1 cellular context compared by ENCODE assay signal in the genomic region with DNA sequence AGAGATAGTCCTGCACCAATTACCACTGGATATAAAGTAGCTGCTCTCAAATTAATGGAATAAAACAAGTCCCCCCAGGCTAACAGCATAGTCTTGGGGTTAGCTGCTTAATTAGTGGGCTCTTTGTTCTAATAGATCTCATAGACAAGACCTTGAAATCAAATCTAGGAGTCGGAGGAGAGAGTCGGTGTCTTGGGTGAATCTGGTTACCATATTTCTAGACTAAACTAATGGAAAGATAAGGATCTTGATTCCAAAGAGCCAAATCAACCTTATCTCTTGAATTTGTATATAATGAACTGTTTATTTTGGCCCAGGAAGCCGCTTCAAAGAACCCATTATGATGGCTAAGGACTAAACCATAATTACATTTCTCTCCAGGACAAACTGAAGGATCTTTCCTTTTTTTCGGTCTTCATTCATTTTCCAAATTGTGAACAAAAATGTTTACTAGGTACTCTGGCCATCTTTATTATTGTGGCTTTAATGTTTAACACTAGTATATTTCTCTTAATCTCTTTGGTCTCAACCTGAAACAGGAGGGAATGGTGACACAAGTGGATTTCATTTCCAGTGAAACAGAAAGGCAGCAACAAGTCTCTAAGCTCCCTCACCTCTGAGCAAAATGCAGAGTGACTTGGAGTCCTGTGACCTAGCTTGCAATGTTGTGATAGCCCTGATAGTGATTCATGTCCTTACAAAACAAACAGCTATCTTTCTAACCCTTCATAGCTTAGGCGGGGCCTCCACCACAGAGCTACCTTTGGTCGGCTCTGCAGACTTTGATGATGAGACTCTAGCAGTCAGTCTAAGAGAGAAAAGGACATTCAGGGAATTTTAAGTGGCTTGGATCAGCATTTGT.
A peak's percentile ranks its signal among the peaks of the same experiment; 100 is the strongest.
TF ChIP-seq lines count a peak whose summit lies in the region.

No MANE protein-coding gene starts in this region.

TF ChIP-seq in K562, 482 proteins besides CTCF, POLR2A, EP300 and RAD21 (continued from another document and continues in another):
- 0 out of 2 replicates have a peak, but pooled peaks have one; percentile 12 for TF ChIP-seq ZNF592 (IDR thresholded peaks at IDR 0.05)
- TF ChIP-seq PTRF (tag; IDR thresholded peaks at IDR 0.05) = no peak
- TF ChIP-seq, protein P1, sequence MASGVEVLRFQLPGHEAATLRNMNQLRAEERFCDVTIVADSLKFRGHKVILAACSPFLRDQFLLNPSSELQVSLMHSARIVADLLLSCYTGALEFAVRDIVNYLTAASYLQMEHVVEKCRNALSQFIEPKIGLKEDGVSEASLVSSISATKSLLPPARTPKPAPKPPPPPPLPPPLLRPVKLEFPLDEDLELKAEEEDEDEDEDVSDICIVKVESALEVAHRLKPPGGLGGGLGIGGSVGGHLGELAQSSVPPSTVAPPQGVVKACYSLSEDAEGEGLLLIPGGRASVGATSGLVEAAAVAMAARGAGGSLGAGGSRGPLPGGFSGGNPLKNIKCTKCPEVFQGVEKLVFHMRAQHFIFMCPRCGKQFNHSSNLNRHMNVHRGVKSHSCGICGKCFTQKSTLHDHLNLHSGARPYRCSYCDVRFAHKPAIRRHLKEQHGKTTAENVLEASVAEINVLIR (CRISPR knock-in tag; IDR thresholded peaks at IDR 0.05) = no peak
- TF ChIP-seq DNMT1 (IDR thresholded peaks at IDR 0.05) = no peak
- no peak for TF ChIP-seq DACH1 (IDR thresholded peaks at IDR 0.05; ENCODE audit: partially characterized antibody)
- peak; percentile 31 for TF ChIP-seq TBP (optimal IDR thresholded peaks at IDR 0.05; ENCODE audit: low read depth, low read length)
- TF ChIP-seq MTA3 (IDR thresholded peaks at IDR 0.05; ENCODE audit: borderline replicate concordance) = no peak
- TF ChIP-seq ZNF589 (CRISPR knock-in tag; IDR thresholded peaks at IDR 0.05; ENCODE audit: low read depth) = peak; percentile 47; the same call in 1 of the 2 replicates
- TF ChIP-seq PTTG1 (tag; IDR thresholded peaks at IDR 0.05; ENCODE audit: low read depth) = no peak
- TF ChIP-seq TOE1 (IDR thresholded peaks at IDR 0.05; ENCODE audit: borderline replicate concordance) = 0 out of 2 replicates have a peak, but pooled peaks have one; percentile 26
- TF ChIP-seq TOE1 (CRISPR knock-in tag; IDR thresholded peaks at IDR 0.05; ENCODE audit: borderline replicate concordance, low read depth) = no peak
- TF ChIP-seq ZNF77 (CRISPR knock-in tag; IDR thresholded peaks at IDR 0.05) = no peak
- TF ChIP-seq, protein P2, sequence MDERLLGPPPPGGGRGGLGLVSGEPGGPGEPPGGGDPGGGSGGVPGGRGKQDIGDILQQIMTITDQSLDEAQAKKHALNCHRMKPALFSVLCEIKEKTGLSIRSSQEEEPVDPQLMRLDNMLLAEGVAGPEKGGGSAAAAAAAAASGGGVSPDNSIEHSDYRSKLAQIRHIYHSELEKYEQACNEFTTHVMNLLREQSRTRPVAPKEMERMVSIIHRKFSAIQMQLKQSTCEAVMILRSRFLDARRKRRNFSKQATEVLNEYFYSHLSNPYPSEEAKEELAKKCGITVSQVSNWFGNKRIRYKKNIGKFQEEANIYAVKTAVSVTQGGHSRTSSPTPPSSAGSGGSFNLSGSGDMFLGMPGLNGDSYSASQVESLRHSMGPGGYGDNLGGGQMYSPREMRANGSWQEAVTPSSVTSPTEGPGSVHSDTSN (CRISPR knock-in tag; IDR thresholded peaks at IDR 0.05; ENCODE audit: low read depth) = no peak
- TF ChIP-seq, protein P2 (tag; conservative IDR thresholded peaks at IDR 0.05; ENCODE audit: low read depth) = peak; percentile 80
- TF ChIP-seq, protein P3, sequence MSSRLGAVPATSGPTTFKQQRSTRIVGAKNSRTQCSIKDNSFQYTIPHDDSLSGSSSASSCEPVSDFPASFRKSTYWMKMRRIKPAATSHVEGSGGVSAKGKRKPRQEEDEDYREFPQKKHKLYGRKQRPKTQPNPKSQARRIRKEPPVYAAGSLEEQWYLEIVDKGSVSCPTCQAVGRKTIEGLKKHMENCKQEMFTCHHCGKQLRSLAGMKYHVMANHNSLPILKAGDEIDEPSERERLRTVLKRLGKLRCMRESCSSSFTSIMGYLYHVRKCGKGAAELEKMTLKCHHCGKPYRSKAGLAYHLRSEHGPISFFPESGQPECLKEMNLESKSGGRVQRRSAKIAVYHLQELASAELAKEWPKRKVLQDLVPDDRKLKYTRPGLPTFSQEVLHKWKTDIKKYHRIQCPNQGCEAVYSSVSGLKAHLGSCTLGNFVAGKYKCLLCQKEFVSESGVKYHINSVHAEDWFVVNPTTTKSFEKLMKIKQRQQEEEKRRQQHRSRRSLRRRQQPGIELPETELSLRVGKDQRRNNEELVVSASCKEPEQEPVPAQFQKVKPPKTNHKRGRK (tag; IDR thresholded peaks at IDR 0.05) = no peak
- TF ChIP-seq TRIM24 (IDR thresholded peaks at IDR 0.05) = 0 out of 4 replicates have a peak, but pooled peaks of 1 of the 2 experiments have one; percentile 26
- TF ChIP-seq, protein P4, sequence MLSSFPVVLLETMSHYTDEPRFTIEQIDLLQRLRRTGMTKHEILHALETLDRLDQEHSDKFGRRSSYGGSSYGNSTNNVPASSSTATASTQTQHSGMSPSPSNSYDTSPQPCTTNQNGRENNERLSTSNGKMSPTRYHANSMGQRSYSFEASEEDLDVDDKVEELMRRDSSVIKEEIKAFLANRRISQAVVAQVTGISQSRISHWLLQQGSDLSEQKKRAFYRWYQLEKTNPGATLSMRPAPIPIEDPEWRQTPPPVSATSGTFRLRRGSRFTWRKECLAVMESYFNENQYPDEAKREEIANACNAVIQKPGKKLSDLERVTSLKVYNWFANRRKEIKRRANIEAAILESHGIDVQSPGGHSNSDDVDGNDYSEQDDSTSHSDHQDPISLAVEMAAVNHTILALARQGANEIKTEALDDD (IDR thresholded peaks at IDR 0.05) = 0 out of 2 replicates have a peak, but pooled peaks have one; percentile 56
- 0 out of 4 replicates have a peak, but pooled peaks of 1 of the 2 experiments have one; percentile 24 for TF ChIP-seq FOXK2 (conservative IDR thresholded peaks at IDR 0.05 in 1 of 2, IDR thresholded peaks at IDR 0.05 in 1 of 2; ENCODE audit: low read depth in 2 of 2)
- TF ChIP-seq TEAD4 (IDR thresholded peaks at IDR 0.05; ENCODE audit: low read length) = peak; percentile 56
- no peak for TF ChIP-seq TEAD4 (CRISPR knock-in tag; IDR thresholded peaks at IDR 0.05; ENCODE audit: borderline replicate concordance)
- TF ChIP-seq JUN (IDR thresholded peaks at IDR 0.05; ENCODE audit: borderline replicate concordance, low read depth, low read length) = peak; percentile 49; the same call in 1 of the 2 replicates
- TF ChIP-seq JUN (CRISPR knock-in tag; IDR thresholded peaks at IDR 0.05; ENCODE audit: borderline replicate concordance) = no peak
- no peak for TF ChIP-seq SAFB (IDR thresholded peaks at IDR 0.05; ENCODE audit: borderline replicate concordance, low read depth, low read length)
- peak; percentile 83 for TF ChIP-seq FOSL1 (tag; conservative IDR thresholded peaks at IDR 0.05)
- TF ChIP-seq MTA2 (IDR thresholded peaks at IDR 0.05; ENCODE audit: low read depth) = 0 out of 2 replicates have a peak, but pooled peaks have one; percentile 10
- TF ChIP-seq CBFA2T3 (IDR thresholded peaks at IDR 0.05) = peak; percentile 74
- peak in 1 of 2 experiments; percentile 29; a peak in 1 of 4 replicates for TF ChIP-seq TBL1XR1 (IDR thresholded peaks at IDR 0.05; ENCODE audit: low read length in 2 of 2)
- TF ChIP-seq MBD2 (IDR thresholded peaks at IDR 0.05; ENCODE audit: borderline replicate concordance, low read depth) = no peak
- TF ChIP-seq SMARCE1 (IDR thresholded peaks at IDR 0.05) = 0 out of 2 replicates have a peak, but pooled peaks have one; percentile 31
- peak; percentile 21 for TF ChIP-seq CCNT2 (IDR thresholded peaks at IDR 0.05; ENCODE audit: borderline replicate concordance, extremely low read depth, insufficient read length, low read depth, low read length)
- peak; percentile 76 for TF ChIP-seq ARID1B (IDR thresholded peaks at IDR 0.05)
- TF ChIP-seq ARHGAP35 (IDR thresholded peaks at IDR 0.05; ENCODE audit: partially characterized antibody) = no peak
- no peak for TF ChIP-seq ZNF655 (CRISPR knock-in tag; IDR thresholded peaks at IDR 0.05)
- TF ChIP-seq TRIM25 (IDR thresholded peaks at IDR 0.05; ENCODE audit: borderline replicate concordance) = no peak
- peak in 1 of 2 experiments; percentile 50; a peak in 1 of 4 replicates for TF ChIP-seq FOXA3 (CRISPR knock-in tag; conservative IDR thresholded peaks at IDR 0.05 in 1 of 2, IDR thresholded peaks at IDR 0.05 in 1 of 2)
- peak; percentile 75 for TF ChIP-seq DPF2 (IDR thresholded peaks at IDR 0.05)
- peak; percentile 40; the same call in 1 of the 2 replicates for TF ChIP-seq CBFA2T2 (conservative IDR thresholded peaks at IDR 0.05)
- TF ChIP-seq POLR2H (tag; IDR thresholded peaks at IDR 0.05; ENCODE audit: low read depth) = peak; percentile 74; the same call in 1 of the 2 replicates
- no peak for TF ChIP-seq ZNF217 (CRISPR knock-in tag; IDR thresholded peaks at IDR 0.05)
- TF ChIP-seq MCM5 (IDR thresholded peaks at IDR 0.05; ENCODE audit: low read depth) = no peak
- TF ChIP-seq ZFX (CRISPR knock-in tag; IDR thresholded peaks at IDR 0.05) = no peak
- TF ChIP-seq BHLHE40 (IDR thresholded peaks at IDR 0.05; ENCODE audit: low read length) = peak; percentile 57; the same call in 1 of the 2 replicates
- TF ChIP-seq, protein P5, sequence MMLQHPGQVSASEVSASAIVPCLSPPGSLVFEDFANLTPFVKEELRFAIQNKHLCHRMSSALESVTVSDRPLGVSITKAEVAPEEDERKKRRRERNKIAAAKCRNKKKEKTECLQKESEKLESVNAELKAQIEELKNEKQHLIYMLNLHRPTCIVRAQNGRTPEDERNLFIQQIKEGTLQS (IDR thresholded peaks at IDR 0.05) = peak; percentile 49; the same call in 1 of the 2 replicates
- TF ChIP-seq, protein P5 (CRISPR knock-in tag; conservative IDR thresholded peaks at IDR 0.05) = no peak
- no peak for TF ChIP-seq GATA2 (CRISPR knock-in tag; IDR thresholded peaks at IDR 0.05)
